Comparison of ENCODE assay signal across 21 cellular contexts in genomic region chr1:30130106-30130505, GRCh38.
A peak's percentile ranks its signal among the peaks of the same experiment; 100 is the strongest.
DNase-seq lines count a peak whose midpoint lies in the region; ATAC-seq and TF ChIP-seq lines count a peak whose summit lies in the region.
"Had no signal": no experiment of that assay in that cellular context is flagged by ENCODE, and none has a peak within 500 bp of the region (broad histone marks: within the 10 kb centered on the region; RNA-seq: fewer than 3 reads in every experiment).

No MANE protein-coding gene starts in this region.

- WGBS in tibial nerve, 2 donors = 78 to 80% methylated on average over 3 to 4 of the region's 4 CpGs

- H3K9me3 Mint-ChIP-seq in CD14-positive monocyte = peaks cover 6 to 29% (median 17%) of the 10 kb centered on the region in 7 donors

- H3K4me3 ChIP-seq in BLaER1 (no peak overlapping the region), lower lobe of right lung (peak overlapping the region; percentile 38), tibial nerve (no peak overlapping the region)
- H3K4me3 ChIP-seq: A549 had no signal

- no peak for TF ChIP-seq CTCF in CD14-positive monocyte (IDR thresholded peaks at IDR 0.05)
- TF ChIP-seq CTCF in lower lobe of right lung (IDR thresholded peaks at IDR 0.05) = no peak
- TF ChIP-seq CTCF in tibial nerve (IDR thresholded peaks at IDR 0.05) = no peak

- peak overlapping the region; percentile 71 to 79 for H3K4me3 Mint-ChIP-seq in CD14-positive monocyte

- H3K27me3 ChIP-seq in BLaER1 (no peaks in the 10 kb centered on the region), lower lobe of right lung (ENCODE audit: low read depth) (peaks cover 7% of the 10 kb centered on the region), tibial nerve (no peaks in the 10 kb centered on the region)

- peak overlapping the region; percentile 66 for H3K4me2 ChIP-seq in BLaER1
- H3K4me2 ChIP-seq: A549 had no signal

- H3K9me3 ChIP-seq in BLaER1 (no peaks in the 10 kb centered on the region), lower lobe of right lung (no peaks in the 10 kb centered on the region), tibial nerve (no peaks in the 10 kb centered on the region)
- H3K9me3 ChIP-seq: A549 had no signal

- peak overlapping the region; percentile 63 to 93 (median 85) for H3K27ac Mint-ChIP-seq in CD14-positive monocyte

- peaks cover 0 to 3% (median under 1%) of the 10 kb centered on the region in 3 donors for H3K27me3 Mint-ChIP-seq in CD14-positive monocyte (ENCODE audit: low read depth in 3 of 3)

- DNase-seq in CD14-positive monocyte (ENCODE audit: low spot score) = no peak
- DNase-seq in NCI-H748 treated with DMSO at 0.1 percent for 48 hours (lab: John Stamatoyannopoulos, UW) = peak; percentile 0
- DNase-seq in lower lobe of right lung = no peak
- no peak for DNase-seq in NCI-H1694 (lab: John Stamatoyannopoulos, UW)
- DNase-seq in tibial nerve (ENCODE audit: low spot score in 2 of 2) = no peak
- DNase-seq: DMS153, DND-41, Karpas-422, NCI-H1105, NCI-H1436 treated with DMSO at 0.1 percent for 48 hours, NCI-H1930, NCI-H526 treated with DMSO at 0.1 percent for 48 hours, SHP77, T-helper 1 cell had no signal

- H3K4me1 Mint-ChIP-seq in CD14-positive monocyte = peaks cover 57% of the 10 kb centered on the region

- H3K36me3 ChIP-seq in BLaER1 (no peaks in the 10 kb centered on the region), lower lobe of right lung (no peaks in the 10 kb centered on the region), tibial nerve (no peaks in the 10 kb centered on the region)

- H4K20me1 ChIP-seq in BLaER1 = no peaks in the 10 kb centered on the region

- H3K36me3 Mint-ChIP-seq in CD14-positive monocyte = peaks cover 6 to 20% of the 10 kb centered on the region in 2 donors

- H3K27ac ChIP-seq in BLaER1 (peak overlapping the region; percentile 69), lower lobe of right lung (peak overlapping the region; percentile 56), tibial nerve (no peak overlapping the region)
- H3K27ac ChIP-seq: A549, C4-2B, RWPE1 had no signal

- intact Hi-C loops in CD14-positive monocyte (cut with micrococcal nuclease) = no loop called here
- intact Hi-C loops in lower lobe of right lung (cut with DNase I) = no loop called here

- no peak for TF ChIP-seq EP300 in tibial nerve (IDR thresholded peaks at IDR 0.05)

- H3K4me1 ChIP-seq in BLaER1 (peaks cover 19% of the 10 kb centered on the region), lower lobe of right lung (peaks cover 10% of the 10 kb centered on the region), tibial nerve (no peaks in the 10 kb centered on the region)
- H3K4me1 ChIP-seq: A549 had no signal

- H3K9ac ChIP-seq in BLaER1 = no peak overlapping the region

- ATAC-seq in lower lobe of right lung (peak; percentile 19 to 37), HG03095 (IDR thresholded peaks at IDR 0.05; ENCODE audit: unreplicated experiment) (no peak)
- ATAC-seq: A549, HCT116, Panc1 had no signal

- TF ChIP-seq POLR2A in tibial nerve (IDR thresholded peaks at IDR 0.05) = no peak

Comparison
In these comparisons a context has a peak if more than half of its experiments do, and no peak if none do; other contexts are left out.
1. H3K27ac ChIP-seq: peak in BLaER1 (single experiment) and lower lobe of right lung (single experiment); none in tibial nerve (0 of 4).